Comparison of ENCODE assay signal across 19 cellular contexts in the genomic region with DNA sequence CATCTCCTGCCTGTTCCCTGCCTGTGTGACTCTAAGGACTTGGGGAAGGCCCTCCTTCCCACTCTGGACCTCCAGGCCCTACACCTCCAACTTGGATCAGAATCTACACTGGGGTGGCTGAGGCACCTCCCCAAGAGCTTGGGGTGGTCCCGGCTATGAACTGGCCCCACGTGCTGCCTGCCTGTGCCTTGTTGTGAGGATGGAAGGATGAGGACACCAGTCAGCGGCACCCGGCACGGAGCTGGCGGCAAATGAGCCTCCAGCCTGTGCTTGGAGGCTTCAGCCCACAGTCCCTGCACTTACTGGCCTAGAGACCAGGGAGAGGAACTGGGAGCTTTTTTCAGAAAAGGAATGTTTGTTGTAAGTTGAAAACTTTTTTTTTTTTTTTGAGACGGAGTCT.
"Had no signal": no experiment of that assay in that cellular context is flagged by ENCODE, and none has a peak within 500 bp of the region (broad histone marks: within the 10 kb centered on the region; RNA-seq: fewer than 3 reads in every experiment).

No MANE protein-coding gene starts in this region.

- H3K4me1 ChIP-seq: foreskin keratinocyte had no signal

- H3K27me3 ChIP-seq: foreskin keratinocyte, left lung, neutrophil, uterus had no signal

- DNase-seq: effector CD4-positive, alpha-beta T cell; endodermal cell; erythroblast; foreskin keratinocyte; hypothalamus; left lung; mesendoderm; naive thymus-derived CD4-positive, alpha-beta T cell; nephron progenitor cell; small intestine; stimulated activated CD4-positive, alpha-beta T cell treated with anti-CD3 and anti-CD28 coated beads, Interleukin-2, amount 100 ng/mL, for 48 hours; stimulated activated naive CD4-positive, alpha-beta T cell treated with Interleukin-2 at 50 U/mL for 16 hours; uterus had no signal

- H3K9me3 ChIP-seq: left lung, neutrophil, uterus had no signal

- H3K27ac ChIP-seq: coronary artery, foreskin keratinocyte, left lung, neutrophil, uterus had no signal

- H3K36me3 ChIP-seq: uterus had no signal

- FAIRE-seq: endothelial cell of umbilical vein, islet of Langerhans, small intestine had no signal

- ATAC-seq: foreskin keratinocyte; left lung; naive thymus-derived CD4-positive, alpha-beta T cell; right cardiac atrium had no signal

- H3K4me3 ChIP-seq: coronary artery, left lung, lung, uterus had no signal
